Comparison of ENCODE assay signal across 8 cellular contexts in genomic region chr11:35662649-35663407, GRCh38. TPM values are rescaled to one million over a fixed set of nuclear protein-coding genes. Genes with fewer than 3 reads are reported as not detected.
DNase-seq lines count a peak whose midpoint lies in the region; ATAC-seq and TF ChIP-seq lines count a peak whose summit lies in the region.

TRIM44 (plus strand) TSS chr11:35662775; CDS start chr11:35663112, 337 bp downstream.

- peak; percentile 80 for ATAC-seq in CD4-positive, alpha-beta T cell (ENCODE audit: poor library complexity)
- ATAC-seq in GM19372 (IDR thresholded peaks at IDR 0.05; ENCODE audit: low read depth, unreplicated experiment) = peak; percentile 95
- peak; percentile 77 for ATAC-seq in HG03558 (IDR thresholded peaks at IDR 0.05; ENCODE audit: extremely low read depth, unreplicated experiment)

- H3K27ac Mint-ChIP-seq in CD4-positive, alpha-beta T cell = peak within 1 kb of the TSS; percentile 90
- H3K27ac Mint-ChIP-seq in mesothelial cell of epicardium = peak within 1 kb of the TSS; percentile 99

- H3K27me3 ChIP-seq in CD4-positive, alpha-beta T cell (ENCODE audit: control insufficient read depth, insufficient read depth, low read length) = no peaks in the 10 kb centered on the region

- in situ Hi-C loops in endometrial microvascular endothelial cells (cut with HindIII; ENCODE audit: inconsistent ontology term, low pct_unique_long_range_greater_than_20kb, low sequenced_read_pairs) = no loop called here

- peaks cover 54% of the 10 kb centered on the region for H3K36me3 Mint-ChIP-seq in CD4-positive, alpha-beta T cell (ENCODE audit: low read depth)
- peaks cover 37% of the 10 kb centered on the region for H3K36me3 Mint-ChIP-seq in mesothelial cell of epicardium

- H3K4me3 Mint-ChIP-seq in CD4-positive, alpha-beta T cell = peak within 1 kb of the TSS; percentile 90
- H3K4me3 Mint-ChIP-seq in mesothelial cell of epicardium = peak within 1 kb of the TSS; percentile 95

- peaks cover 23% of the 10 kb centered on the region for H3K9me3 Mint-ChIP-seq in CD4-positive, alpha-beta T cell
- H3K9me3 Mint-ChIP-seq in mesothelial cell of epicardium = peaks cover 31% of the 10 kb centered on the region

- H3K9me3 ChIP-seq in CD4-positive, alpha-beta T cell (ENCODE audit: control insufficient read depth, low read length) = peaks cover 27% of the 10 kb centered on the region

- H3K4me1 Mint-ChIP-seq in CD4-positive, alpha-beta T cell (ENCODE audit: low read depth) = peaks cover 53% of the 10 kb centered on the region
- H3K4me1 Mint-ChIP-seq in mesothelial cell of epicardium = peaks cover 30% of the 10 kb centered on the region

- peak; percentile 61 to 81 (median 71) for DNase-seq in CD4-positive, alpha-beta T cell
- peak; percentile 77 for DNase-seq in NOMO-1 treated with DMSO at 0.1 percent for 48 hours (lab: John Stamatoyannopoulos, UW; ENCODE audit: unreplicated experiment)
- peak; percentile 28 for DNase-seq in activated CD8-positive, alpha-beta memory T cell treated with anti-CD3 and anti-CD28 coated beads, Interleukin-2, amount 50 U/mL, for 1 hour (ENCODE audit: extremely low read depth)
- peak; percentile 67 to 83 for DNase-seq in mesothelial cell of epicardium (ENCODE audit: low spot score in 2 of 2, unreplicated experiment in 2 of 2)
- peak; percentile 68 to 76 for DNase-seq in stimulated activated CD8-positive, alpha-beta memory T cell treated with anti-CD3 and anti-CD28 coated beads, Interleukin-15, amount 100 ng/mL, for 48 hours (ENCODE audit: low read depth in 2 of 2)

- intact Hi-C loops in CD4-positive, alpha-beta T cell (cut with DNase I, micrococcal nuclease) = loop anchor here (2.0 to 10.0 kb wide), 6 partner anchors 618 to 1958 kb away; partner anchors contain the start of genes APIP (in 1 of the 2), C11orf91 (in 1 of the 2), CAT (in 1 of the 2) and PDHX (in 1 of the 2)

- peak within 1 kb of the TSS; percentile 80 for H3K27ac ChIP-seq in CD4-positive, alpha-beta T cell (ENCODE audit: low read depth, low read length)

- POLR2A ChIA-PET in CD4-positive, alpha-beta T cell (lab: Charles Lee) = interaction anchor here (0.6 to 1.7 kb wide), 4 partner anchors 14 to 1963 kb away, joined by 3 read pairs; no protein-coding TSS in a partner anchor

- no peak for TF ChIP-seq CTCF in CD4-positive, alpha-beta T cell (IDR thresholded peaks at IDR 0.05)
- TF ChIP-seq CTCF in mesothelial cell of epicardium (IDR thresholded peaks at IDR 0.05; ENCODE audit: unreplicated experiment) = no peak

- peaks cover 8% of the 10 kb centered on the region for H3K27me3 Mint-ChIP-seq in CD4-positive, alpha-beta T cell
- no peaks in the 10 kb centered on the region for H3K27me3 Mint-ChIP-seq in mesothelial cell of epicardium (ENCODE audit: low read depth)

- CTCF ChIA-PET in CD4-positive, alpha-beta T cell (lab: Charles Lee) = interaction anchor here (1.0 kb wide), 1 partner anchor 847 kb away, joined by 3 read pairs; the partner anchor contains the start of gene TRAF6

RNA-seq across cellular contexts. Expression of gene TRIM44, which starts in this region (rescaled TPM):
- 10 to 100 TPM; 32.1 to 36.7 TPM for total RNA-seq in CD4-positive, alpha-beta T cell
- total RNA-seq in endometrial microvascular endothelial cells (ENCODE audit: inconsistent ontology term) (30.8 TPM), mesothelial cell of epicardium (81.2 to 88.2 TPM (median 86.6 TPM) in 3 replicates)

Comparison
In these comparisons a context has a peak if more than half of its experiments do, and no peak if none do; other contexts are left out.
1. Peak in every context shown above with its lines: DNase-seq, ATAC-seq and H3K27ac ChIP-seq.